Comparison of ENCODE assay signal across 16 cellular contexts in genomic region chr7:132225216-132226030, GRCh38.
DNase-seq lines count a peak whose midpoint lies in the region; ATAC-seq and TF ChIP-seq lines count a peak whose summit lies in the region.
"Had no signal": no experiment of that assay in that cellular context is flagged by ENCODE, and none has a peak within 500 bp of the region (broad histone marks: within the 10 kb centered on the region; RNA-seq: fewer than 3 reads in every experiment).

No MANE protein-coding gene starts in this region.

- H3K4me1 ChIP-seq in right cardiac atrium (ENCODE audit: control insufficient read depth, insufficient read depth, low read length) (no peaks in the 10 kb centered on the region), psoas muscle (peaks cover 8% of the 10 kb centered on the region)
- H3K4me1 ChIP-seq: Caco-2 had no signal

- DNase-seq in Daoy (ENCODE audit: low read depth) = peak; percentile 27
- DNase-seq in NCI-H82 treated with DMSO at 0.1 percent for 48 hours (lab: John Stamatoyannopoulos, UW; ENCODE audit: unreplicated experiment) = peak; percentile 73
- DNase-seq in right cardiac atrium = no peak
- peak in 1 of 2 donors; percentile 30 for DNase-seq in psoas muscle
- DNase-seq in DMS114 treated with DMSO at 0.1 percent for 48 hours (lab: John Stamatoyannopoulos, UW; ENCODE audit: unreplicated experiment) = no peak
- no peak for DNase-seq in HK-2 (ENCODE audit: unreplicated experiment)
- DNase-seq in NCI-H2081 (lab: John Stamatoyannopoulos, UW) = no peak
- DNase-seq: activated CD4-positive, alpha-beta T cell treated with anti-CD3 and anti-CD28 coated beads, Interleukin-2, amount 10 ng/mL, durations not matched to agents 24 days and 14 days; activated CD8-positive, alpha-beta memory T cell treated with anti-CD3 and anti-CD28 coated beads, Interleukin-2, amount 50 U/mL, for 48 hours; activated gamma-delta T cell treated with Interleukin-2 at 50 U/mL for 16 hours; Caco-2; nucleus accumbens; stimulated activated CD4-positive, alpha-beta T cell treated with anti-CD3 and anti-CD28 coated beads, Interleukin-4, amount 100 ng/mL, for 1 hour; SW 1271 had no signal

- H3K27me3 ChIP-seq in right cardiac atrium (ENCODE audit: control insufficient read depth, insufficient read depth) (no peaks in the 10 kb centered on the region), psoas muscle (ENCODE audit: insufficient read depth in 3 of 3, low read length in 2 of 3) (no peaks in the 10 kb centered on the region)

- H3K27ac ChIP-seq in right cardiac atrium (ENCODE audit: low read length) (peak overlapping the region; percentile 1), psoas muscle (no peak overlapping the region)

- ATAC-seq in right cardiac atrium (peak; percentile 36 to 73), psoas muscle (peak; percentile 77 to 90 (median 82)), HG03025 (IDR thresholded peaks at IDR 0.05; ENCODE audit: low FRiP score, unreplicated experiment) (no peak)
- ATAC-seq: Panc1 had no signal

- intact Hi-C loops in right cardiac atrium (cut with DNase I) (no loop called here), psoas muscle (cut with DNase I) (no loop called here)

- TF ChIP-seq CTCF in psoas muscle (IDR thresholded peaks at IDR 0.05) = no peak

- H3K9me3 ChIP-seq in right cardiac atrium (ENCODE audit: control insufficient read depth, low read length) (no peaks in the 10 kb centered on the region), psoas muscle (no peaks in the 10 kb centered on the region)
- H3K9me3 ChIP-seq: Caco-2 had no signal

- 60% methylated on average over 8 of the region's 8 CpGs for WGBS in right cardiac atrium
- 26 to 35% (median 34%) methylated on average over 7 to 8 of the region's 8 CpGs for WGBS in psoas muscle, 3 donors

- H3K4me3 ChIP-seq in right cardiac atrium (ENCODE audit: low read length) (no peak overlapping the region), psoas muscle (no peak overlapping the region)

- no peaks in the 10 kb centered on the region for H3K36me3 ChIP-seq in psoas muscle (ENCODE audit: insufficient read depth in 1 of 2, low read depth in 1 of 2)

Comparison
In these comparisons a context has a peak if more than half of its experiments do, and no peak if none do; other contexts are left out.
1. DNase-seq: peak in Daoy (single experiment) and NCI-H82 treated with DMSO at 0.1 percent for 48 hours (single experiment); none in right cardiac atrium (0 of 3), DMS114 treated with DMSO at 0.1 percent for 48 hours (single experiment), HK-2 (single experiment) and NCI-H2081 (0 of 2).